Comparison of ENCODE assay signal across 8 cellular contexts in the genomic region with DNA sequence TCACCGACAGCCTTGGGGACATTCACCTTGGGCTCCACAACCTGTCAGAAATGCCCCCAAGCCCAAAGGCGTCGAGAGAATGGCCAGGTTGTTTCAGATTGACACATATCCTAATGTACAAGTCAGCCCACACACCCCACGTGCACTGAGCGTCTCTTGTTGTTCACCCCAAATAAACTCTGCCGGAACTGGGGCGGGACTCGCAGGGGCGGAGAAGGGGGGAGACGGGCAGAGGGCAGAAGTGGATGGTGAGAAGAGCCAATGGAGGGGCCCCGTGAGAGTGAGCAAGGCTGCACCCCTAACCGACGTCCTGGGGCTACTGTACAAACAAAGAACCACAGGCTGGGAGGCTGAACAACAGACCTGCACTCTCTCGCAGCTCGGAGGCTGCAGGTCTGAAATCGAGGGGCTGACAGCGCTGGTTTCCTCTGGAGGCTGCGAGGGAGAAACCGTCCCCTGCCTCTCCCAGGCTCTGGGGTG. TPM values are rescaled to one million over a fixed set of nuclear protein-coding genes. Genes with fewer than 3 reads are reported as not detected.
DNase-seq lines count a peak whose midpoint lies in the region; ATAC-seq and FAIRE-seq lines count a peak whose summit lies in the region.

No MANE protein-coding gene starts in this region.

- ATAC-seq in HG02852 (IDR thresholded peaks at IDR 0.05; ENCODE audit: unreplicated experiment): peak; percentile 48
- ATAC-seq in sciatic nerve: peak; percentile 54

- no peak for FAIRE-seq in GM18507 (lab: Jason Lieb, UNC)

- intact Hi-C loops in sciatic nerve (cut with DNase I): no loop called here

- DNase-seq in GM18507 (ENCODE audit: extremely low spot score, insufficient read length, low read depth) (peak; percentile 54), NOMO-1 treated with dmso at 0.1 percent for 144 hours (lab: John Stamatoyannopoulos, UW; ENCODE audit: unreplicated experiment) (peak; percentile 43), activated gamma-delta T cell (lab: John Stamatoyannopoulos, UW) (peak; percentile 57), sciatic nerve (ENCODE audit: low spot score) (no peak), NCI-H82 treated with DMSO at 0.1 percent for 48 hours (lab: John Stamatoyannopoulos, UW; ENCODE audit: unreplicated experiment) (no peak), NCI-H1105 treated with DMSO at 0.1 percent for 48 hours (lab: John Stamatoyannopoulos, UW) (no peak), HK-2 (ENCODE audit: unreplicated experiment) (no peak)

RNA-seq across cellular contexts. Expression of gene UMODL1, which starts 8.5 kb away (rescaled TPM):
- not detected for total RNA-seq in sciatic nerve

RNA-seq across cellular contexts. Expression of gene ZBTB21, which starts 52.4 kb away (rescaled TPM):
- total RNA-seq in sciatic nerve: 27.3 TPM

Comparison
In these comparisons a context has a peak if more than half of its experiments do, and no peak if none do; other contexts are left out.
1. DNase-seq: peak in GM18507 (single experiment), NOMO-1 treated with dmso at 0.1 percent for 144 hours (single experiment) and activated gamma-delta T cell (single experiment); none in sciatic nerve (single experiment), NCI-H82 treated with DMSO at 0.1 percent for 48 hours (single experiment), NCI-H1105 treated with DMSO at 0.1 percent for 48 hours (single experiment) and HK-2 (single experiment).